16 cellular contexts compared by ENCODE assay signal in the genomic region with DNA sequence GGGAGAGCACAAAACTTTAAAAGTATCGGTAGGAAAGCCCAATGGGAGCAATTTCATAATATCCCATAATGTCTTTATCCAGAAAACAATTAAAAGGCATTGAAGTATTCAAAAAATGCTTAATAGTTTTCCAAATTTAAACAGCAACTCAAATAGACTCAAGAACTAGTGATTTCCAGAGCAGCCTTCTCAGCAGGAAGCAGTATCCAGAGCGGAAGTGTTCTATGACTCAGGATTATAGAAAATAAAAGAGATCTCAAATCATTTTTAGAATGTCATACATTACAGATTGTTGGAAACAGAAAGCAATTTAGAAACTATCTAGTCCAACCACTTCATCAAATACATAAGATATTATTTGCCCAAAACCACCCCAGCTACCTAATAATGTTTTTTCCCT.
DNase-seq lines count a peak whose midpoint lies in the region; ATAC-seq, FAIRE-seq and TF ChIP-seq lines count a peak whose summit lies in the region.
"Had no signal": no experiment of that assay in that cellular context is flagged by ENCODE, and none has a peak within 500 bp of the region (broad histone marks: within the 10 kb centered on the region; RNA-seq: fewer than 3 reads in every experiment).

No MANE protein-coding gene starts in this region.

- H3K9me3 ChIP-seq in GM23248 (ENCODE audit: low read depth) (no peaks in the 10 kb centered on the region), astrocyte (ENCODE audit: insufficient read depth, low read depth, low read length) (no peaks in the 10 kb centered on the region)
- H3K9me3 ChIP-seq: BE2C, HAP-1 had no signal

- H3K4me3 ChIP-seq in GM23248 (no peak overlapping the region), astrocyte (ENCODE audit: insufficient read depth, low read depth, low read length) (no peak overlapping the region)
- H3K4me3 ChIP-seq: HAP-1 had no signal

- H3K9me2 ChIP-seq in GM23248 (ENCODE audit: insufficient read depth): no peaks in the 10 kb centered on the region

- H4K20me1 ChIP-seq in GM23248 (ENCODE audit: insufficient read depth): no peaks in the 10 kb centered on the region
- H4K20me1 ChIP-seq in astrocyte (ENCODE audit: insufficient read depth, low read length): no peaks in the 10 kb centered on the region

- H3K9ac ChIP-seq in GM23248 (no peak overlapping the region), astrocyte (ENCODE audit: low read length) (no peak overlapping the region)

- H3K27ac ChIP-seq in GM23248: peak overlapping the region; percentile 13
- H3K27ac ChIP-seq in astrocyte (ENCODE audit: low read depth, low read length): peak overlapping the region; percentile 7
- H3K27ac ChIP-seq: C4-2B, HL-60 had no signal

- DNase-seq in GM23248 (no peak), astrocyte (ENCODE audit: low read depth) (no peak), dermis blood vessel endothelial cell (peak; percentile 47), anterior cingulate cortex (lab: John Stamatoyannopoulos, UW) (no peak), RPMI8226 (no peak), SHP77 (lab: John Stamatoyannopoulos, UW) (no peak)
- DNase-seq: BE2C; CD4-positive, alpha-beta memory T cell; DMS79; KBM-7 had no signal

- H3K27me3 Mint-ChIP-seq in astrocyte (ENCODE audit: low read depth, unreplicated experiment): no peaks in the 10 kb centered on the region

- H3K4me3 Mint-ChIP-seq in astrocyte (ENCODE audit: unreplicated experiment): no peak overlapping the region
- H3K4me3 Mint-ChIP-seq: CD4-positive, alpha-beta memory T cell had no signal

- no peak for TF ChIP-seq CTCF in astrocyte (IDR thresholded peaks at IDR 0.05; ENCODE audit: insufficient read depth, low read depth, low read length)

- H3K27me3 ChIP-seq in GM23248 (replicated peaks; ENCODE audit: insufficient read depth): no peaks in the 10 kb centered on the region
- H3K27me3 ChIP-seq in astrocyte (ENCODE audit: insufficient read depth, low read length): no peaks in the 10 kb centered on the region
- H3K27me3 ChIP-seq: BE2C had no signal

- FAIRE-seq in astrocyte (lab: Jason Lieb, UNC): peak; percentile 34
- FAIRE-seq: GM12892, H1 had no signal

- peaks cover 5% of the 10 kb centered on the region for H3K4me1 Mint-ChIP-seq in astrocyte (ENCODE audit: low read depth, unreplicated experiment)
- H3K4me1 Mint-ChIP-seq: CD4-positive, alpha-beta memory T cell had no signal

- H3K36me3 ChIP-seq in GM23248 (ENCODE audit: low read depth): peaks cover 99% of the 10 kb centered on the region
- H3K36me3 ChIP-seq in astrocyte (ENCODE audit: insufficient read depth, low read length): peaks cover 25% of the 10 kb centered on the region
- H3K36me3 ChIP-seq: BE2C, HAP-1 had no signal

- in situ Hi-C loops in GM23248 (cut with MboI): no loop called here

- no peak for ATAC-seq in GM21576 (IDR thresholded peaks at IDR 0.05; ENCODE audit: unreplicated experiment)

- H3K4me2 ChIP-seq in GM23248 (ENCODE audit: unreplicated experiment) (no peak overlapping the region), astrocyte (ENCODE audit: low read length) (peak overlapping the region; percentile 4)

- 57 to 62% methylated on average over 2 of the region's 2 CpGs for WGBS in GM23248 (ENCODE audit: low coverage in 1 of 2, low lambda C conversion rate in 2 of 2, missing lambda C conversion rate in 2 of 2), 2 experiments

- H3K36me3 Mint-ChIP-seq in astrocyte (ENCODE audit: low read depth, unreplicated experiment): peaks cover 31% of the 10 kb centered on the region
- H3K36me3 Mint-ChIP-seq: CD4-positive, alpha-beta memory T cell had no signal

- peaks cover 96% of the 10 kb centered on the region for H3F3A ChIP-seq in GM23248 (ENCODE audit: insufficient read depth)

- H3K4me1 ChIP-seq in GM23248 (ENCODE audit: insufficient read depth) (peaks cover 49% of the 10 kb centered on the region), astrocyte (ENCODE audit: insufficient read depth, low read length) (no peaks in the 10 kb centered on the region)
- H3K4me1 ChIP-seq: BE2C, HAP-1 had no signal

- H2AFZ ChIP-seq in GM23248 (no peak overlapping the region), astrocyte (ENCODE audit: low read depth, low read length) (no peak overlapping the region)

- no peak overlapping the region for H3K27ac Mint-ChIP-seq in astrocyte (ENCODE audit: unreplicated experiment)
- H3K27ac Mint-ChIP-seq: CD4-positive, alpha-beta memory T cell had no signal

- H3K9me3 Mint-ChIP-seq in astrocyte (ENCODE audit: unreplicated experiment): peaks cover 3% of the 10 kb centered on the region
- H3K9me3 Mint-ChIP-seq: CD4-positive, alpha-beta memory T cell had no signal

- 0 out of 2 replicates have a peak, but pooled peaks cover 5% of the 10 kb centered on the region for H3K79me2 ChIP-seq in GM23248 (ENCODE audit: insufficient read depth)
- no peaks in the 10 kb centered on the region for H3K79me2 ChIP-seq in astrocyte (ENCODE audit: insufficient read depth, low read length)
